ENCODE assay signal across 1 cellular context in the genomic region with DNA sequence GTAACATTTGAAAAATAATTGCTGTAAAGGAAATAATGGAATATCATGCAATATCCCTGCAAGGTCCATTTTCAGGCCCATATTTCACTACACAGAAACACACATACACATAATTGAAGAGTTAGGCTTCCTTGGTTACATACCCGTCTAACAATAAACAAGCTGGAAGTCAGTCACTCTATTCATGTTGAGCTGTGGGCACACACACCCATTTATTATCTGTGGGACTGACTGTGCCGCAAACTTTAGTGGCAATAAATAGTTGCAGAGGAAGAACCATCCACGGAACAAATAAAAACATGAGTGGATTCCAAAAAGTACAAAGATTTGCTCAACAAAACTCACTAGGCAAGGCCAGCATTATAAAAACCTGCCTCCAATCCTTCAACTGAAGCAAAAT.
TF ChIP-seq lines count a peak whose summit lies in the region.

No MANE protein-coding gene starts in this region.

TF ChIP-seq in GM23338, 12 proteins besides CTCF, POLR2A, EP300 and RAD21 (continued from another document):
- TF ChIP-seq, protein P1, sequence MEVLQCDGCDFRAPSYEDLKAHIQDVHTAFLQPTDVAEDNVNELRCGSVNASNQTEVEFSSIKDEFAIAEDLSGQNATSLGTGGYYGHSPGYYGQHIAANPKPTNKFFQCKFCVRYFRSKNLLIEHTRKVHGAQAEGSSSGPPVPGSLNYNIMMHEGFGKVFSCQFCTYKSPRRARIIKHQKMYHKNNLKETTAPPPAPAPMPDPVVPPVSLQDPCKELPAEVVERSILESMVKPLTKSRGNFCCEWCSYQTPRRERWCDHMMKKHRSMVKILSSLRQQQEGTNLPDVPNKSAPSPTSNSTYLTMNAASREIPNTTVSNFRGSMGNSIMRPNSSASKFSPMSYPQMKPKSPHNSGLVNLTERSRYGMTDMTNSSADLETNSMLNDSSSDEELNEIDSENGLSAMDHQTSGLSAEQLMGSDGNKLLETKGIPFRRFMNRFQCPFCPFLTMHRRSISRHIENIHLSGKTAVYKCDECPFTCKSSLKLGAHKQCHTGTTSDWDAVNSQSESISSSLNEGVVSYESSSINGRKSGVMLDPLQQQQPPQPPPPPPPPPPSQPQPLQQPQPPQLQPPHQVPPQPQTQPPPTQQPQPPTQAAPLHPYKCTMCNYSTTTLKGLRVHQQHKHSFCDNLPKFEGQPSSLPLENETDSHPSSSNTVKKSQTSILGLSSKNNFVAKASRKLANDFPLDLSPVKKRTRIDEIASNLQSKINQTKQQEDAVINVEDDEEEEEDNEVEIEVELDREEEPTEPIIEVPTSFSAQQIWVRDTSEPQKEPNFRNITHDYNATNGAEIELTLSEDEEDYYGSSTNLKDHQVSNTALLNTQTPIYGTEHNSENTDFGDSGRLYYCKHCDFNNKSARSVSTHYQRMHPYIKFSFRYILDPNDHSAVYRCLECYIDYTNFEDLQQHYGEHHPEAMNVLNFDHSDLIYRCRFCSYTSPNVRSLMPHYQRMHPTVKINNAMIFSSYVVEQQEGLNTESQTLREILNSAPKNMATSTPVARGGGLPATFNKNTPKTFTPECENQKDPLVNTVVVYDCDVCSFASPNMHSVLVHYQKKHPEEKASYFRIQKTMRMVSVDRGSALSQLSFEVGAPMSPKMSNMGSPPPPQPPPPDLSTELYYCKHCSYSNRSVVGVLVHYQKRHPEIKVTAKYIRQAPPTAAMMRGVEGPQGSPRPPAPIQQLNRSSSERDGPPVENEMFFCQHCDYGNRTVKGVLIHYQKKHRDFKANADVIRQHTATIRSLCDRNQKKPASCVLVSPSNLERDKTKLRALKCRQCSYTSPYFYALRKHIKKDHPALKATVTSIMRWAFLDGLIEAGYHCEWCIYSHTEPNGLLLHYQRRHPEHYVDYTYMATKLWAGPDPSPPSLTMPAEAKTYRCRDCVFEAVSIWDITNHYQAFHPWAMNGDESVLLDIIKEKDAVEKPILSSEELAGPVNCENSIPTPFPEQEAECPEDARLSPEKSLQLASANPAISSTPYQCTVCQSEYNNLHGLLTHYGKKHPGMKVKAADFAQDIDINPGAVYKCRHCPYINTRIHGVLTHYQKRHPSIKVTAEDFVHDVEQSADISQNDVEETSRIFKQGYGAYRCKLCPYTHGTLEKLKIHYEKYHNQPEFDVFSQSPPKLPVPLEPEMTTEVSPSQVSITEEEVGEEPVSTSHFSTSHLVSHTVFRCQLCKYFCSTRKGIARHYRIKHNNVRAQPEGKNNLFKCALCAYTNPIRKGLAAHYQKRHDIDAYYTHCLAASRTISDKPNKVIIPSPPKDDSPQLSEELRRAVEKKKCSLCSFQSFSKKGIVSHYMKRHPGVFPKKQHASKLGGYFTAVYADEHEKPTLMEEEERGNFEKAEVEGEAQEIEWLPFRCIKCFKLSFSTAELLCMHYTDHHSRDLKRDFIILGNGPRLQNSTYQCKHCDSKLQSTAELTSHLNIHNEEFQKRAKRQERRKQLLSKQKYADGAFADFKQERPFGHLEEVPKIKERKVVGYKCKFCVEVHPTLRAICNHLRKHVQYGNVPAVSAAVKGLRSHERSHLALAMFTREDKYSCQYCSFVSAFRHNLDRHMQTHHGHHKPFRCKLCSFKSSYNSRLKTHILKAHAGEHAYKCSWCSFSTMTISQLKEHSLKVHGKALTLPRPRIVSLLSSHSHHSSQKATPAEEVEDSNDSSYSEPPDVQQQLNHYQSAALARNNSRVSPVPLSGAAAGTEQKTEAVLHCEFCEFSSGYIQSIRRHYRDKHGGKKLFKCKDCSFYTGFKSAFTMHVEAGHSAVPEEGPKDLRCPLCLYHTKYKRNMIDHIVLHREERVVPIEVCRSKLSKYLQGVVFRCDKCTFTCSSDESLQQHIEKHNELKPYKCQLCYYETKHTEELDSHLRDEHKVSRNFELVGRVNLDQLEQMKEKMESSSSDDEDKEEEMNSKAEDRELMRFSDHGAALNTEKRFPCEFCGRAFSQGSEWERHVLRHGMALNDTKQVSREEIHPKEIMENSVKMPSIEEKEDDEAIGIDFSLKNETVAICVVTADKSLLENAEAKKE (CRISPR knock-in tag; IDR thresholded peaks at IDR 0.05), result no peak
- TF ChIP-seq, protein P2, sequence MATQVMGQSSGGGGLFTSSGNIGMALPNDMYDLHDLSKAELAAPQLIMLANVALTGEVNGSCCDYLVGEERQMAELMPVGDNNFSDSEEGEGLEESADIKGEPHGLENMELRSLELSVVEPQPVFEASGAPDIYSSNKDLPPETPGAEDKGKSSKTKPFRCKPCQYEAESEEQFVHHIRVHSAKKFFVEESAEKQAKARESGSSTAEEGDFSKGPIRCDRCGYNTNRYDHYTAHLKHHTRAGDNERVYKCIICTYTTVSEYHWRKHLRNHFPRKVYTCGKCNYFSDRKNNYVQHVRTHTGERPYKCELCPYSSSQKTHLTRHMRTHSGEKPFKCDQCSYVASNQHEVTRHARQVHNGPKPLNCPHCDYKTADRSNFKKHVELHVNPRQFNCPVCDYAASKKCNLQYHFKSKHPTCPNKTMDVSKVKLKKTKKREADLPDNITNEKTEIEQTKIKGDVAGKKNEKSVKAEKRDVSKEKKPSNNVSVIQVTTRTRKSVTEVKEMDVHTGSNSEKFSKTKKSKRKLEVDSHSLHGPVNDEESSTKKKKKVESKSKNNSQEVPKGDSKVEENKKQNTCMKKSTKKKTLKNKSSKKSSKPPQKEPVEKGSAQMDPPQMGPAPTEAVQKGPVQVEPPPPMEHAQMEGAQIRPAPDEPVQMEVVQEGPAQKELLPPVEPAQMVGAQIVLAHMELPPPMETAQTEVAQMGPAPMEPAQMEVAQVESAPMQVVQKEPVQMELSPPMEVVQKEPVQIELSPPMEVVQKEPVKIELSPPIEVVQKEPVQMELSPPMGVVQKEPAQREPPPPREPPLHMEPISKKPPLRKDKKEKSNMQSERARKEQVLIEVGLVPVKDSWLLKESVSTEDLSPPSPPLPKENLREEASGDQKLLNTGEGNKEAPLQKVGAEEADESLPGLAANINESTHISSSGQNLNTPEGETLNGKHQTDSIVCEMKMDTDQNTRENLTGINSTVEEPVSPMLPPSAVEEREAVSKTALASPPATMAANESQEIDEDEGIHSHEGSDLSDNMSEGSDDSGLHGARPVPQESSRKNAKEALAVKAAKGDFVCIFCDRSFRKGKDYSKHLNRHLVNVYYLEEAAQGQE (IDR thresholded peaks at IDR 0.05; ENCODE audit: unreplicated experiment), result no peak
